Comparison of ENCODE assay signal across 8 cellular contexts in the genomic region with DNA sequence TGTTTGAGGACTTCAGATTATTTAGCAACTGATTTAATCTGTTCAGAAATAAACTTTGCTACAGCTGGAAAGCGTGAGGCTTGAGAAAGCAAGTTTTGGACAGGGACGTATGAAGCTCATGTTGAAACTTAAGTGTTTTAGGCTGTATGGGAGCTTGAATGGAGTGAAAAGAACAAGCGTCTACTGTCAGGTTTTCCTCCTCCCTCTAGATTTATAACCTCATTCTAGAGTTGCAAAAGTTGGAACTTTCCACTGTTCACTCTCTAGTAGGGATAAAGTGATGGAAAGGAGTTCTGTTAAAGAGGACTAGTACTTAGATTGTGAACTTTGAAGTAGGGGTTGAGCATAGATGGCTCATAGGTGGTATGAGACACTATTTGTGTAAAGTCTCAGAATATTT. TPM values are rescaled to one million over a fixed set of nuclear protein-coding genes. Genes with fewer than 3 reads are reported as not detected.
DNase-seq lines count a peak whose midpoint lies in the region; ATAC-seq and TF ChIP-seq lines count a peak whose summit lies in the region.

No MANE protein-coding gene starts in this region.

- peak overlapping the region; percentile 95 for H3K4me3 Mint-ChIP-seq in central memory CD8-positive, alpha-beta T cell

- no peak for ATAC-seq in central memory CD8-positive, alpha-beta T cell (replicated peaks; ENCODE audit: extremely low read depth, poor library complexity, severe bottlenecking)
- ATAC-seq in mucosa of descending colon (no peak), HG03025 (IDR thresholded peaks at IDR 0.05; ENCODE audit: low FRiP score, unreplicated experiment) (no peak)

- intact Hi-C loops in mucosa of descending colon (cut with DNase I, micrococcal nuclease) = no loop called here

- H3K4me3 ChIP-seq in MM.1S (ENCODE audit: low read length) (peak overlapping the region; percentile 76), mucosa of descending colon (peak overlapping the region; percentile 22)

- H3K9me2 ChIP-seq in MM.1S (replicated peaks; ENCODE audit: insufficient read depth, low read length) = no peaks in the 10 kb centered on the region

- H3K9me3 ChIP-seq in MM.1S (replicated peaks; ENCODE audit: insufficient read depth, low read length) (no peaks in the 10 kb centered on the region), mucosa of descending colon (no peaks in the 10 kb centered on the region)

- H3F3A ChIP-seq in MM.1S (ENCODE audit: insufficient read depth, low read length) = peaks cover 2% of the 10 kb centered on the region; the same call in 1 of the 2 replicates

- TF ChIP-seq CTCF in MM.1S (IDR thresholded peaks at IDR 0.05; ENCODE audit: low read length) (no peak), mucosa of descending colon (IDR thresholded peaks at IDR 0.05) (no peak)

- H3K36me3 ChIP-seq in MM.1S (replicated peaks; ENCODE audit: insufficient read depth, low read length) = no peaks in the 10 kb centered on the region
- no peaks in the 10 kb centered on the region for H3K36me3 ChIP-seq in mucosa of descending colon (ENCODE audit: low read depth)

- no peaks in the 10 kb centered on the region for H3K27me3 Mint-ChIP-seq in central memory CD8-positive, alpha-beta T cell

- H3K27ac ChIP-seq in MM.1S (ENCODE audit: low read length) = peak overlapping the region; percentile 59; the same call in 1 of the 2 replicates

- peaks cover 16% of the 10 kb centered on the region for H3K36me3 Mint-ChIP-seq in central memory CD8-positive, alpha-beta T cell (ENCODE audit: insufficient read depth)

- H3K9me3 Mint-ChIP-seq in central memory CD8-positive, alpha-beta T cell = no peaks in the 10 kb centered on the region

- H2AFZ ChIP-seq in MM.1S (ENCODE audit: low read length) = no peak overlapping the region

- H3K27me3 ChIP-seq in MM.1S (replicated peaks; ENCODE audit: insufficient read depth, low read length) = no peaks in the 10 kb centered on the region

- H3K4me1 ChIP-seq in MM.1S (ENCODE audit: low read length) (peaks cover 8% of the 10 kb centered on the region), mucosa of descending colon (ENCODE audit: low read depth) (peaks cover 31% of the 10 kb centered on the region)

- peak; percentile 27 for DNase-seq in EH (ENCODE audit: low read depth)
- DNase-seq in MM.1S = no peak
- DNase-seq in central memory CD8-positive, alpha-beta T cell (ENCODE audit: low spot score in 2 of 2) = no peak
- DNase-seq in mucosa of descending colon = no peak
- DNase-seq in epidermal melanocyte (ENCODE audit: insufficient read length, low spot score) = no peak
- DNase-seq in activated CD8-positive, alpha-beta memory T cell treated with anti-CD3 and anti-CD28 coated beads, Interleukin-2, amount 50 U/mL, for 48 hours = no peak
- DNase-seq in NCI-H146 treated with DMSO at 0.1 percent for 48 hours (lab: John Stamatoyannopoulos, UW; ENCODE audit: unreplicated experiment) = no peak

- H4K20me1 ChIP-seq in MM.1S (ENCODE audit: insufficient read depth, low read length) = 0 out of 2 replicates have a peak, but pooled peaks cover 4% of the 10 kb centered on the region

- peaks cover 60% of the 10 kb centered on the region for H3K79me2 ChIP-seq in MM.1S (ENCODE audit: low read length)

- peaks cover 57% of the 10 kb centered on the region for H3K4me1 Mint-ChIP-seq in central memory CD8-positive, alpha-beta T cell

- H3K9ac ChIP-seq in MM.1S (ENCODE audit: low read length) = peak overlapping the region; percentile 68

- H3K27ac Mint-ChIP-seq in central memory CD8-positive, alpha-beta T cell (ENCODE audit: low read depth) = peak overlapping the region; percentile 96

- peak overlapping the region; percentile 70 for H3K4me2 ChIP-seq in MM.1S (ENCODE audit: low read depth, low read length)

RNA-seq across cellular contexts. Expression of gene PRPF39, which starts 1.1 kb away (rescaled TPM):
- total RNA-seq in mucosa of descending colon = 10 to 100 TPM; 25.9 to 38.4 (median 35.4) TPM

RNA-seq across cellular contexts. Expression of gene FKBP3, which starts 49.3 kb away (rescaled TPM):
- total RNA-seq in mucosa of descending colon = 10 to 100 TPM; 46.2 to 51.7 (median 46.2) TPM

RNA-seq across cellular contexts. Expression of gene FANCM, which starts 50.7 kb away (rescaled TPM):
- total RNA-seq in mucosa of descending colon = 1 to 10 TPM; 3.2 to 5.7 (median 3.6) TPM
